16 cellular contexts compared by ENCODE assay signal in genomic region chr3:108485146-108485545, GRCh38. TPM values are rescaled to one million over a fixed set of nuclear protein-coding genes. Genes with fewer than 3 reads are reported as not detected.
A peak's percentile ranks its signal among the peaks of the same experiment; 100 is the strongest.
DNase-seq lines count a peak whose midpoint lies in the region; ATAC-seq and TF ChIP-seq lines count a peak whose summit lies in the region.
"Had no signal": no experiment of that assay in that cellular context is flagged by ENCODE, and none has a peak within 500 bp of the region (broad histone marks: within the 10 kb centered on the region; RNA-seq: fewer than 3 reads in every experiment).

No MANE protein-coding gene starts in this region.

- H3K27me3 ChIP-seq in foreskin keratinocyte (no peaks in the 10 kb centered on the region), spleen (replicated peaks in 1 of 7) (no peaks in the 10 kb centered on the region)

- intact Hi-C loops in spleen (cut with DNase I; ENCODE audit: low total_unique reads): loop anchor here (5.0 to 10.0 kb wide), 3 partner anchors 67 to 1250 kb away; no protein-coding TSS in a partner anchor

- H3K4me3 ChIP-seq in spleen: no peak overlapping the region
- H3K4me3 ChIP-seq: GM23248 had no signal

- H3K9me3 ChIP-seq in spleen: no peaks in the 10 kb centered on the region

- DNase-seq in NCI-H1417 (lab: John Stamatoyannopoulos, UW) (peak in 2 of 3 experiments; percentile 10 to 50), NCI-H1417 treated with DMSO at 0.1 percent for 48 hours (lab: John Stamatoyannopoulos, UW) (no peak), NCI-H526 treated with DMSO at 0.1 percent for 48 hours (lab: John Stamatoyannopoulos, UW) (peak; percentile 30), foreskin keratinocyte (peak in 1 of 2 donors; percentile 41), retina (peak; percentile 40), hepatic stellate cell (ENCODE audit: low spot score) (no peak), spleen (no peak)
- DNase-seq: activated B cell treated with CpG ODN at 0.5 μM for 24 hours; activated naive CD8-positive, alpha-beta T cell treated with anti-CD3 and anti-CD28 coated beads for 36 hours; CD4-positive, CD25-positive, alpha-beta regulatory T cell; GM23248; nucleus accumbens; PC-3 had no signal

- peaks cover 19% of the 10 kb centered on the region for H3K4me1 ChIP-seq in foreskin keratinocyte
- peaks cover 0 to 8% (median 2%) of the 10 kb centered on the region in 6 donors for H3K4me1 ChIP-seq in spleen

- 75 to 95% (median 80%) methylated on average over 3 of the region's 3 CpGs for WGBS in spleen, 5 donors

- TF ChIP-seq CTCF in foreskin keratinocyte (conservative IDR thresholded peaks at IDR 0.05) (no peak), spleen (IDR thresholded peaks at IDR 0.05 in 8 of 11, conservative IDR thresholded peaks at IDR 0.05 in 3 of 11) (no peak)

- ATAC-seq in foreskin keratinocyte (peak; percentile 36), HG03521 (IDR thresholded peaks at IDR 0.05; ENCODE audit: unreplicated experiment) (no peak)
- ATAC-seq: esophagus mucosa, PC-3 had no signal

- no peaks in the 10 kb centered on the region for H3K36me3 ChIP-seq in spleen

- TF ChIP-seq POLR2A in spleen (IDR thresholded peaks at IDR 0.05): no peak

- no peak overlapping the region for H3K27ac ChIP-seq in foreskin keratinocyte
- no peak overlapping the region for H3K27ac ChIP-seq in spleen
- H3K27ac ChIP-seq: 22Rv1, GM23248 had no signal

RNA-seq across cellular contexts. Expression of gene MYH15, which starts 25.2 kb away (rescaled TPM):
- total RNA-seq in foreskin keratinocyte: 5.0 and 6.3 TPM in 2 replicates
- 1.3 and 1.5 TPM in 2 replicates for polyA plus RNA-seq in foreskin keratinocyte
- total RNA-seq in spleen: 1 to 10 TPM in 1 of 7 donors, under 1 TPM in 6; 0.06 to 3.0 (median 0.33) TPM
- under 1 TPM; 0.02 to 0.10 (median 0.08) TPM for polyA plus RNA-seq in spleen

Comparison
In these comparisons a context has a peak if more than half of its experiments do, and no peak if none do; other contexts are left out.
1. DNase-seq: peak in NCI-H1417 (2 of 3), NCI-H526 treated with DMSO at 0.1 percent for 48 hours (single experiment) and retina (single experiment); none in NCI-H1417 treated with DMSO at 0.1 percent for 48 hours (single experiment), hepatic stellate cell (single experiment) and spleen (single experiment).